In genomic region chr2:60550151-60550983, GRCh38 we compare ENCODE assay signal across 1 cellular context.
TF ChIP-seq lines count a peak whose summit lies in the region.

No MANE protein-coding gene starts in this region.

TF ChIP-seq in HepG2, 621 proteins besides CTCF, POLR2A, EP300 and RAD21 (continued from another document and continues in another):
- TF ChIP-seq HNRNPLL (IDR thresholded peaks at IDR 0.05; ENCODE audit: low read depth, low read length, poor library complexity, severe bottlenecking) (peak; percentile 21), MLXIP (CRISPR knock-in tag; IDR thresholded peaks at IDR 0.05; ENCODE audit: borderline replicate concordance) (no peak), MXD4 (CRISPR knock-in tag; IDR thresholded peaks at IDR 0.05) (0 out of 2 replicates have a peak, but pooled peaks have one; percentile 28), ZBTB26 (CRISPR knock-in tag; IDR thresholded peaks at IDR 0.05; ENCODE audit: borderline replicate concordance) (no peak), TCF12 (IDR thresholded peaks at IDR 0.05) (no peak), TCF12 (CRISPR knock-in tag; IDR thresholded peaks at IDR 0.05) (no peak), HMGXB4 (CRISPR knock-in tag; IDR thresholded peaks at IDR 0.05; ENCODE audit: borderline replicate concordance in 1 of 2, low read depth in 1 of 2) (peak in 1 of 2 experiments; percentile 35; a peak in 1 of 4 replicates), PATZ1 (CRISPR knock-in tag; IDR thresholded peaks at IDR 0.05) (peak; percentile 94), ZNF512B (CRISPR knock-in tag; IDR thresholded peaks at IDR 0.05; ENCODE audit: borderline replicate concordance) (0 out of 2 replicates have a peak, but pooled peaks have one; percentile 50), GATAD2A (CRISPR knock-in tag; IDR thresholded peaks at IDR 0.05) (0 out of 2 replicates have a peak, but pooled peaks have one; percentile 10), FOSL2 (CRISPR knock-in tag; IDR thresholded peaks at IDR 0.05) (peak; percentile 19; the same call in 1 of the 2 replicates), ZNF687 (CRISPR knock-in tag; IDR thresholded peaks at IDR 0.05) (peak; percentile 17; the same call in 1 of the 2 replicates), SRSF1 (optimal IDR thresholded peaks at IDR 0.05; ENCODE audit: low read depth, low read length) (peak; percentile 63), EZH2 (conservative IDR thresholded peaks at IDR 0.05; ENCODE audit: low read depth, low read length) (peak; percentile 85; the same call in 1 of the 2 replicates), ZBTB14 (CRISPR knock-in tag; IDR thresholded peaks at IDR 0.05) (peak; percentile 80), SKIL (CRISPR knock-in tag; IDR thresholded peaks at IDR 0.05; ENCODE audit: borderline replicate concordance) (0 out of 2 replicates have a peak, but pooled peaks have one; percentile 11), SP5 (CRISPR knock-in tag; IDR thresholded peaks at IDR 0.05; ENCODE audit: borderline replicate concordance, low read depth) (0 out of 2 replicates have a peak, but pooled peaks have one; percentile 14), ZNF740 (CRISPR knock-in tag; IDR thresholded peaks at IDR 0.05) (peak; percentile 79), ZNF605 (CRISPR knock-in tag; IDR thresholded peaks at IDR 0.05) (peak; percentile 24; the same call in 1 of the 2 replicates), ZNF232 (CRISPR knock-in tag; IDR thresholded peaks at IDR 0.05; ENCODE audit: borderline replicate concordance) (peak; percentile 49; the same call in 1 of the 2 replicates), XRCC5 (optimal IDR thresholded peaks at IDR 0.05; ENCODE audit: low read length) (peak; percentile 6), KLF11 (CRISPR knock-in tag; IDR thresholded peaks at IDR 0.05) (no peak), ZNF280D (CRISPR knock-in tag; IDR thresholded peaks at IDR 0.05) (no peak), ADNP (CRISPR knock-in tag; IDR thresholded peaks at IDR 0.05) (no peak), RBM22 (optimal IDR thresholded peaks at IDR 0.05; ENCODE audit: low read length) (no peak), BCL6 (CRISPR knock-in tag; IDR thresholded peaks at IDR 0.05) (peak; percentile 40)
